ENCODE assay signal across 15 cellular contexts in genomic region chr3:133757701-133758319, GRCh38. TPM values are rescaled to one million over a fixed set of nuclear protein-coding genes. Genes with fewer than 3 reads are reported as not detected.
DNase-seq lines count a peak whose midpoint lies in the region; ATAC-seq, FAIRE-seq and TF ChIP-seq lines count a peak whose summit lies in the region.
"Had no signal": no experiment of that assay in that cellular context is flagged by ENCODE, and none has a peak within 500 bp of the region (broad histone marks: within the 10 kb centered on the region; RNA-seq: fewer than 3 reads in every experiment).

No MANE protein-coding gene starts in this region.

- H3K27ac ChIP-seq in keratinocyte (ENCODE audit: control insufficient read depth, insufficient read depth, low read length) (no peak overlapping the region), thyroid gland (no peak overlapping the region)
- H3K27ac ChIP-seq: GM23248 had no signal

- no peak for FAIRE-seq in keratinocyte (lab: Jason Lieb, UNC)

- H3K36me3 ChIP-seq in keratinocyte (ENCODE audit: control insufficient read depth in 2 of 2, extremely low read depth in 1 of 2, insufficient read depth in 2 of 2, low read length in 2 of 2): no peaks in the 10 kb centered on the region
- H3K36me3 ChIP-seq in thyroid gland: no peaks in the 10 kb centered on the region

- H3K4me2 ChIP-seq in keratinocyte (ENCODE audit: control insufficient read depth, extremely low read depth, insufficient read depth, low read depth, low read length): peak overlapping the region; percentile 58

- no peaks in the 10 kb centered on the region for H3K36me3 Mint-ChIP-seq in activated T-cell treated with anti-CD3 and anti-CD28 coated beads, Interleukin-2, amount 50 U/mL, for 72 hours (ENCODE audit: insufficient read depth in 2 of 2)

- H3K9me3 ChIP-seq in keratinocyte (ENCODE audit: control insufficient read depth, low read depth, low read length) (no peaks in the 10 kb centered on the region), thyroid gland (no peaks in the 10 kb centered on the region)

- H3K79me2 ChIP-seq in keratinocyte (ENCODE audit: control insufficient read depth, insufficient read depth, low read length): no peaks in the 10 kb centered on the region

- H3K9me1 ChIP-seq in keratinocyte (ENCODE audit: control insufficient read depth, extremely low read depth, insufficient read depth, low read length): no peaks in the 10 kb centered on the region

- H4K20me1 ChIP-seq in keratinocyte (ENCODE audit: control insufficient read depth, extremely low read depth, insufficient read depth, low read length): no peaks in the 10 kb centered on the region

- dilution Hi-C loops in keratinocyte (cut with MboI; ENCODE audit: extremely low pct_ligation_motif_present, low sequenced_read_pairs): no loop called here

- no peaks in the 10 kb centered on the region for H3K4me1 Mint-ChIP-seq in activated T-cell treated with anti-CD3 and anti-CD28 coated beads, Interleukin-2, amount 50 U/mL, for 72 hours (ENCODE audit: low read depth)
- H3K4me1 Mint-ChIP-seq: B cell had no signal

- no peak overlapping the region for H3K9ac ChIP-seq in keratinocyte (ENCODE audit: control insufficient read depth, extremely low read depth, insufficient read depth, low read length)
- H3K9ac ChIP-seq: GM23248 had no signal

- intact Hi-C loops in thyroid gland (cut with DNase I): no loop called here

- peak overlapping the region in 1 of 2 donors; percentile 20 for H3K4me3 Mint-ChIP-seq in activated T-cell treated with anti-CD3 and anti-CD28 coated beads, Interleukin-2, amount 50 U/mL, for 72 hours
- H3K4me3 Mint-ChIP-seq: B cell; CD4-positive, alpha-beta T cell; H9 had no signal

- H2AFZ ChIP-seq in keratinocyte (ENCODE audit: control insufficient read depth, low read length): peak overlapping the region; percentile 84
- H2AFZ ChIP-seq: GM23248 had no signal

- H3K4me3 ChIP-seq in keratinocyte (ENCODE audit: control insufficient read depth in 2 of 3, extremely low read depth in 1 of 3, insufficient read depth in 2 of 3, low read depth in 1 of 3, low read length in 3 of 3): peak overlapping the region in 1 of 3 experiments; percentile 25
- H3K4me3 ChIP-seq in thyroid gland (replicated peaks in 1 of 3): no peak overlapping the region
- H3K4me3 ChIP-seq: GM23248 had no signal

- no peak for TF ChIP-seq POLR2A in thyroid gland (IDR thresholded peaks at IDR 0.05)

- WGBS in thyroid gland, 2 donors: 65 to 68% methylated on average over 6 of the region's 6 CpGs

- DNase-seq in activated T-cell treated with anti-CD3 and anti-CD28 coated beads, Interleukin-2, amount 50 U/mL, for 72 hours: peak in 1 of 2 donors; percentile 15
- no peak for DNase-seq in activated T-cell treated with anti-CD3 and anti-CD28 coated beads, Interleukin-2, amount 50 U/mL, for 1 hour
- DNase-seq in RKO (ENCODE audit: low spot score) (peak; percentile 5), keratinocyte (ENCODE audit: low read depth, low spot score) (no peak), thyroid gland (peak; percentile 60 to 67), NCI-H748 (lab: John Stamatoyannopoulos, UW; ENCODE audit: unreplicated experiment) (no peak)
- DNase-seq in activated CD4-positive, CD25-positive, alpha-beta regulatory T cell (lab: John Stamatoyannopoulos, UW): no peak
- DNase-seq: ACHN; Calu3; CD4-positive, alpha-beta T cell; DMS 273 treated with DMSO at 0.1 percent for 48 hours; GM23248; H9 had no signal

- peak overlapping the region; percentile 65 for H3K27ac Mint-ChIP-seq in activated T-cell treated with anti-CD3 and anti-CD28 coated beads, Interleukin-2, amount 50 U/mL, for 72 hours
- H3K27ac Mint-ChIP-seq: B cell; CD4-positive, alpha-beta T cell had no signal

- peaks cover 31% of the 10 kb centered on the region for H3K27me3 Mint-ChIP-seq in activated T-cell treated with anti-CD3 and anti-CD28 coated beads, Interleukin-2, amount 50 U/mL, for 72 hours (ENCODE audit: low read depth)

- H3K4me1 ChIP-seq in keratinocyte (ENCODE audit: control insufficient read depth, extremely low read depth, insufficient read depth, low read length): peaks cover 20% of the 10 kb centered on the region
- H3K4me1 ChIP-seq in thyroid gland: no peaks in the 10 kb centered on the region

- TF ChIP-seq CTCF in keratinocyte (optimal IDR thresholded peaks at IDR 0.05 in 1 of 3, IDR thresholded peaks at IDR 0.05 in 1 of 3, conservative IDR thresholded peaks at IDR 0.05 in 1 of 3; ENCODE audit: extremely low read depth in 1 of 3, insufficient read depth in 2 of 3, low read length in 3 of 3) (no peak), thyroid gland (IDR thresholded peaks at IDR 0.05) (no peak)

- H3K27me3 ChIP-seq in keratinocyte (ENCODE audit: control insufficient read depth, extremely low read depth, insufficient read depth, low read length) (no peaks in the 10 kb centered on the region), thyroid gland (no peaks in the 10 kb centered on the region)

- no peaks in the 10 kb centered on the region for H3K9me3 Mint-ChIP-seq in activated T-cell treated with anti-CD3 and anti-CD28 coated beads, Interleukin-2, amount 50 U/mL, for 72 hours
- H3K9me3 Mint-ChIP-seq: CD4-positive, alpha-beta T cell; H9 had no signal

- peak; percentile 68 to 88 for ATAC-seq in activated T-cell treated with anti-CD3 and anti-CD28 coated beads, Interleukin-2, amount 50 U/mL, for 72 hours (replicated peaks in 1 of 2)

RNA-seq across cellular contexts. Expression of gene TF, which starts 11.6 kb away (rescaled TPM):
- total RNA-seq in activated T-cell treated with anti-CD3 and anti-CD28 coated beads, Interleukin-2, amount 50 U/mL, for 72 hours: 1 to 10 TPM; 1.7 to 1.9 TPM
- polyA plus RNA-seq in keratinocyte: 0.28 to 0.70 TPM (median 0.30 TPM) in 3 replicates
- 2.0 TPM for polyA plus RNA-seq in keratinocyte (2011; ENCODE audit: low read depth)
- polyA plus RNA-seq in keratinocyte (2011; cell fraction: cytosol; rRNA removed): 0.39 and 0.43 TPM in 2 replicates
- 0.23 and 1.2 TPM in 2 replicates for polyA plus RNA-seq in keratinocyte (2011; cell fraction: nucleus; rRNA removed)
- polyA plus RNA-seq in keratinocyte (2012; ENCODE audit: low replicate concordance): 0.15 and 1.3 TPM in 2 replicates
- 0.03 to 2.0 TPM in 2 of 3 replicates, not detected in the other for polyA minus RNA-seq in keratinocyte
- polyA minus RNA-seq in keratinocyte (2011; cell fraction: cytosol; rRNA and poly(A)+ RNA removed): not detected
- 0.23 TPM in 1 of 2 replicates, not detected in the other for polyA minus RNA-seq in keratinocyte (2011; cell fraction: nucleus; rRNA and poly(A)+ RNA removed)
- 1 to 10 TPM in 3 of 4 donors, under 1 TPM in 1; 0.15 to 4.2 (median 1.2) TPM for total RNA-seq in thyroid gland
- total RNA-seq: Daoy, GM23248 had no signal

RNA-seq across cellular contexts. Expression of gene SRPRB, which starts 47.8 kb away (rescaled TPM):
- total RNA-seq in activated T-cell treated with anti-CD3 and anti-CD28 coated beads, Interleukin-2, amount 50 U/mL, for 72 hours: 100 to 1,000 TPM in 1 of 2 donors, 10 to 100 TPM in 1; 83.2 to 100 TPM
- 55.9 to 73.8 TPM (median 60.2 TPM) in 3 replicates for polyA plus RNA-seq in keratinocyte
- 8.5 TPM for polyA plus RNA-seq in keratinocyte (2011; ENCODE audit: low read depth)
- polyA plus RNA-seq in keratinocyte (2011; cell fraction: cytosol; rRNA removed): 26.4 and 55.9 TPM in 2 replicates
- 58.4 and 83.6 TPM in 2 replicates for polyA plus RNA-seq in keratinocyte (2011; cell fraction: nucleus; rRNA removed)
- 38.5 and 46.7 TPM in 2 replicates for polyA plus RNA-seq in keratinocyte (2012; ENCODE audit: low replicate concordance)
- 25.2 to 113 TPM (median 88.5 TPM) in 3 replicates for polyA minus RNA-seq in keratinocyte
- polyA minus RNA-seq in keratinocyte (2011; cell fraction: cytosol; rRNA and poly(A)+ RNA removed): 189 TPM
- 31.0 and 70.0 TPM in 2 replicates for polyA minus RNA-seq in keratinocyte (2011; cell fraction: nucleus; rRNA and poly(A)+ RNA removed)
- 10 to 100 TPM; 26.9 to 55.9 (median 45.2) TPM for total RNA-seq in thyroid gland

Comparison
In these comparisons a context has a peak if more than half of its experiments do, and no peak if none do; other contexts are left out.
1. DNase-seq: peak in RKO (single experiment) and thyroid gland (2 of 2); none in activated T-cell treated with anti-CD3 and anti-CD28 coated beads, Interleukin-2, amount 50 U/mL, for 1 hour (single experiment), keratinocyte (single experiment), activated CD4-positive, CD25-positive, alpha-beta regulatory T cell (0 of 4) and NCI-H748 (single experiment).